Comparison of ENCODE assay signal across 31 cellular contexts in genomic region chr18:32461704-32462272, GRCh38. TPM values are rescaled to one million over a fixed set of nuclear protein-coding genes. Genes with fewer than 3 reads are reported as not detected.
DNase-seq lines count a peak whose midpoint lies in the region; ATAC-seq and TF ChIP-seq lines count a peak whose summit lies in the region.
"Had no signal": no experiment of that assay in that cellular context is flagged by ENCODE, and none has a peak within 500 bp of the region (broad histone marks: within the 10 kb centered on the region; RNA-seq: fewer than 3 reads in every experiment).

No MANE protein-coding gene starts in this region.

- DNase-seq in left ventricle myocardium superior = no peak
- no peak for DNase-seq in right atrium auricular region (ENCODE audit: low spot score)
- DNase-seq in choroid plexus epithelial cell (ENCODE audit: low read depth) = peak; percentile 69
- DNase-seq in neural crest cell (ENCODE audit: low read depth, low spot score) = no peak
- no peak for DNase-seq in activated naive CD4-positive, alpha-beta T cell treated with anti-CD3 and anti-CD28 coated beads, Interleukin-2, amount 50 U/mL, for 72 hours (ENCODE audit: low spot score in 2 of 2)
- DNase-seq in Kasumi-1 (lab: John Stamatoyannopoulos, UW) = no peak
- DNase-seq: activated CD4-positive, alpha-beta memory T cell treated with anti-CD3 and anti-CD28 coated beads for 36 hours; activated CD4-positive, alpha-beta T cell treated with anti-CD3 and anti-CD28 coated beads for 1 hour; activated CD8-positive, alpha-beta memory T cell treated with anti-CD3 and anti-CD28 coated beads, Interleukin-2, amount 50 U/mL, for 4 hours; activated naive CD4-positive, alpha-beta T cell treated with anti-CD3 and anti-CD28 coated beads for 36 hours; CD4-positive, alpha-beta memory T cell; cerebellar nuclear complex; mesendoderm; naive B cell; NCI-H1105; NCI-H187 treated with DMSO at 0.1 percent for 48 hours; NCI-H2171 treated with DMSO at 0.1 percent for 48 hours; NCI-H524 treated with DMSO at 0.1 percent for 48 hours; spleen; stimulated activated CD4-positive, alpha-beta T cell treated with anti-CD3 and anti-CD28 coated beads, Interleukin-2, amount 100 ng/mL, for 24 hours; stimulated activated CD8-positive, alpha-beta memory T cell treated with anti-CD3 and anti-CD28 coated beads, Interleukin-4, amount 100 ng/mL, for 48 hours; T-helper 2 cell; uterus had no signal

- H3K4me3 ChIP-seq in right atrium auricular region = no peak overlapping the region
- H3K4me3 ChIP-seq in choroid plexus epithelial cell (ENCODE audit: low read depth, low read length) = no peak overlapping the region
- H3K4me3 ChIP-seq: K562, spleen, thoracic aorta, uterus had no signal

- no peaks in the 10 kb centered on the region for H3K27me3 Mint-ChIP-seq in neural crest cell (ENCODE audit: low read depth)

- no peaks in the 10 kb centered on the region for H3K27me3 ChIP-seq in right atrium auricular region
- H3K27me3 ChIP-seq: uterus had no signal

- H3K4me1 Mint-ChIP-seq in neural crest cell = peaks cover 19% of the 10 kb centered on the region
- H3K4me1 Mint-ChIP-seq: CD4-positive, alpha-beta memory T cell; naive B cell had no signal

- peak; percentile 31 for ATAC-seq in left ventricle myocardium superior
- no peak for ATAC-seq in activated naive CD4-positive, alpha-beta T cell treated with anti-CD3 and anti-CD28 coated beads, Interleukin-2, amount 50 U/mL, for 72 hours
- no peak for ATAC-seq in HG03139 (IDR thresholded peaks at IDR 0.05; ENCODE audit: unreplicated experiment)
- no peak for ATAC-seq in GM19395 (IDR thresholded peaks at IDR 0.05; ENCODE audit: unreplicated experiment)
- ATAC-seq: K562, left lobe of liver, SK-N-SH treated with all-trans-retinoic acid at 6 μM for 48 hours had no signal

- TF ChIP-seq CTCF in right atrium auricular region (IDR thresholded peaks at IDR 0.05) = no peak
- TF ChIP-seq CTCF in choroid plexus epithelial cell (conservative IDR thresholded peaks at IDR 0.05; ENCODE audit: low read depth, low read length) = no peak
- peak; percentile 41 for TF ChIP-seq CTCF in neural crest cell (conservative IDR thresholded peaks at IDR 0.05)

- H3K36me3 Mint-ChIP-seq in neural crest cell (ENCODE audit: low read depth) = no peaks in the 10 kb centered on the region
- H3K36me3 Mint-ChIP-seq in activated naive CD4-positive, alpha-beta T cell treated with anti-CD3 and anti-CD28 coated beads, Interleukin-2, amount 50 U/mL, for 72 hours = peaks cover 0 to 7% of the 10 kb centered on the region in 2 donors
- H3K36me3 Mint-ChIP-seq: activated CD4-positive, alpha-beta memory T cell treated with anti-CD3 and anti-CD28 coated beads for 36 hours; CD4-positive, alpha-beta memory T cell; naive B cell had no signal

- H3K4me1 ChIP-seq in right atrium auricular region = peaks cover 0 to 11% of the 10 kb centered on the region in 2 donors
- H3K4me1 ChIP-seq: spleen, uterus had no signal

- H3K27ac Mint-ChIP-seq in neural crest cell (ENCODE audit: unreplicated experiment) = no peak overlapping the region
- H3K27ac Mint-ChIP-seq in activated naive CD4-positive, alpha-beta T cell treated with anti-CD3 and anti-CD28 coated beads, Interleukin-2, amount 50 U/mL, for 72 hours = no peak overlapping the region
- H3K27ac Mint-ChIP-seq: activated CD4-positive, alpha-beta memory T cell treated with anti-CD3 and anti-CD28 coated beads for 36 hours; activated naive CD4-positive, alpha-beta T cell treated with anti-CD3 and anti-CD28 coated beads for 36 hours; brain; CD4-positive, alpha-beta memory T cell; stimulated activated naive CD8-positive, alpha-beta T cell treated with anti-CD3 and anti-CD28 coated beads, Interleukin-15, Interleukin-2, amounts not matched to agents 100 ng/mL and 50 ng/mL, for 24 hours had no signal

- no peaks in the 10 kb centered on the region for H3K9me3 ChIP-seq in right atrium auricular region
- H3K9me3 ChIP-seq: spleen, thoracic aorta, uterus had no signal

- no peak overlapping the region for H3K27ac ChIP-seq in right atrium auricular region
- H3K27ac ChIP-seq: spleen, thoracic aorta, uterus had no signal

- H3K9me3 Mint-ChIP-seq in neural crest cell = peaks cover 5% of the 10 kb centered on the region
- H3K9me3 Mint-ChIP-seq in activated naive CD4-positive, alpha-beta T cell treated with anti-CD3 and anti-CD28 coated beads, Interleukin-2, amount 50 U/mL, for 72 hours = no peaks in the 10 kb centered on the region
- H3K9me3 Mint-ChIP-seq: activated CD4-positive, alpha-beta memory T cell treated with anti-CD3 and anti-CD28 coated beads for 36 hours; activated naive CD4-positive, alpha-beta T cell treated with anti-CD3 and anti-CD28 coated beads for 36 hours; stimulated activated naive CD8-positive, alpha-beta T cell treated with anti-CD3 and anti-CD28 coated beads, Interleukin-15, Interleukin-2, amounts not matched to agents 100 ng/mL and 50 ng/mL, for 24 hours had no signal

- intact Hi-C loops in left ventricle myocardium superior (cut with micrococcal nuclease) = loop anchor here (10.0 kb wide), 1 partner anchor 107 kb away; no protein-coding TSS in a partner anchor

- no peaks in the 10 kb centered on the region for H3K36me3 ChIP-seq in right atrium auricular region
- H3K36me3 ChIP-seq: spleen, thoracic aorta, uterus had no signal

- H3K4me3 Mint-ChIP-seq in neural crest cell = no peak overlapping the region
- H3K4me3 Mint-ChIP-seq: activated CD4-positive, alpha-beta memory T cell treated with anti-CD3 and anti-CD28 coated beads for 36 hours; activated naive CD4-positive, alpha-beta T cell treated with anti-CD3 and anti-CD28 coated beads for 36 hours; CD4-positive, alpha-beta memory T cell; naive B cell; stimulated activated naive CD8-positive, alpha-beta T cell treated with anti-CD3 and anti-CD28 coated beads, Interleukin-15, Interleukin-2, amounts not matched to agents 100 ng/mL and 50 ng/mL, for 24 hours had no signal

RNA-seq across cellular contexts. Expression of gene GAREM1, which starts 8.9 kb away (rescaled TPM):
- total RNA-seq in left ventricle myocardium superior = 20.8 TPM
- 10 to 100 TPM; 13.6 to 19.3 TPM for total RNA-seq in right atrium auricular region
- 11.0 and 12.3 TPM in 2 replicates for total RNA-seq in neural crest cell
- total RNA-seq in activated naive CD4-positive, alpha-beta T cell treated with anti-CD3 and anti-CD28 coated beads, Interleukin-2, amount 50 U/mL, for 72 hours = not detected

Comparison
In these comparisons a context has a peak if more than half of its experiments do, and no peak if none do; other contexts are left out.
1. RNA of gene GAREM1, which starts 8.9 kb away (total RNA-seq): 20.8 TPM in left ventricle myocardium superior (single experiment), 13.6 to 19.3 TPM in right atrium auricular region and 11.0 to 12.3 TPM in neural crest cell; not detected in activated naive CD4-positive, alpha-beta T cell treated with anti-CD3 and anti-CD28 coated beads, Interleukin-2, amount 50 U/mL, for 72 hours; every median in the first group is over 10 times any median in the second.